In the genomic region with DNA sequence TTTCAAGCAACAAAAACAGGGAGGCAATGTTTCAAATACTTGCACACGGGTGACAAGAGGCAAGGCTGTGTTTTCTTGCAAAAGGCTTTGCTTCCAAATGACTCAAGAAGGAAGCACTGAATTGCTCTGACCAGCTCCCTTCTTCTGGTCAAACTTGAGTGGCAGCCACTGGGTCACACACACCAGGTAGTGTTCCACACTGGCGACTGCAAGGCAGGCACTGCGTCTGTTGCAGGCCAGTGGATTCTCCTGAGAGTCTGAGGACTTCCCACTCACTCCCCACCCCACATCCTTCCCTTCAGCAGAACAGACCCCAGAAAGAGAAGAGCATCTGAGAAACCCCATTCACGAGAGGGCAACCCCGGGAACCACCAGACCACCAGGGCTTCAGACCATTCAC, we compare ENCODE assay signal across 1 cellular context.
A peak's percentile ranks its signal among the peaks of the same experiment; 100 is the strongest.
TF ChIP-seq lines count a peak whose summit lies in the region.

No MANE protein-coding gene starts in this region.

TF ChIP-seq in GM12878, 131 proteins besides CTCF, POLR2A, EP300 and RAD21 (continued from another document):
- TF ChIP-seq, protein P1, sequence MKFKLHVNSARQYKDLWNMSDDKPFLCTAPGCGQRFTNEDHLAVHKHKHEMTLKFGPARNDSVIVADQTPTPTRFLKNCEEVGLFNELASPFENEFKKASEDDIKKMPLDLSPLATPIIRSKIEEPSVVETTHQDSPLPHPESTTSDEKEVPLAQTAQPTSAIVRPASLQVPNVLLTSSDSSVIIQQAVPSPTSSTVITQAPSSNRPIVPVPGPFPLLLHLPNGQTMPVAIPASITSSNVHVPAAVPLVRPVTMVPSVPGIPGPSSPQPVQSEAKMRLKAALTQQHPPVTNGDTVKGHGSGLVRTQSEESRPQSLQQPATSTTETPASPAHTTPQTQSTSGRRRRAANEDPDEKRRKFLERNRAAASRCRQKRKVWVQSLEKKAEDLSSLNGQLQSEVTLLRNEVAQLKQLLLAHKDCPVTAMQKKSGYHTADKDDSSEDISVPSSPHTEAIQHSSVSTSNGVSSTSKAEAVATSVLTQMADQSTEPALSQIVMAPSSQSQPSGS (IDR thresholded peaks at IDR 0.05; ENCODE audit: low read length) = no peak
- no peak for TF ChIP-seq BMI1 (IDR thresholded peaks at IDR 0.05; ENCODE audit: borderline replicate concordance)
- TF ChIP-seq NFIC (IDR thresholded peaks at IDR 0.05; ENCODE audit: low read depth, low read length) = no peak
- peak in 1 of 2 experiments; percentile 32; a peak in 1 of 4 replicates for TF ChIP-seq BHLHE40 (IDR thresholded peaks at IDR 0.05; ENCODE audit: borderline replicate concordance in 1 of 2, low read depth in 2 of 2, low read length in 1 of 2)
